15 cellular contexts compared by ENCODE assay signal in genomic region chr3:16357191-16357590, GRCh38.
DNase-seq lines count a peak whose midpoint lies in the region; ATAC-seq and TF ChIP-seq lines count a peak whose summit lies in the region.
"Had no signal": no experiment of that assay in that cellular context is flagged by ENCODE, and none has a peak within 500 bp of the region (broad histone marks: within the 10 kb centered on the region; RNA-seq: fewer than 3 reads in every experiment).

No MANE protein-coding gene starts in this region.

- H3F3A ChIP-seq in neural progenitor cell (ENCODE audit: low read depth), result no peaks in the 10 kb centered on the region

- no peak overlapping the region for H3K4me2 ChIP-seq in neural progenitor cell

- H3K9me3 ChIP-seq in neural progenitor cell (ENCODE audit: low read depth), result no peaks in the 10 kb centered on the region

- H3K27me3 ChIP-seq in neural progenitor cell, result no peaks in the 10 kb centered on the region

- H4K20me1 ChIP-seq in neural progenitor cell (ENCODE audit: low read depth), result no peaks in the 10 kb centered on the region

- DNase-seq in EH (ENCODE audit: low read depth), result peak; percentile 44
- peak; percentile 23 for DNase-seq in choroid plexus epithelial cell (ENCODE audit: low read depth)
- no peak for DNase-seq in neural progenitor cell (ENCODE audit: low spot score)
- no peak for DNase-seq in activated CD4-positive, alpha-beta memory T cell treated with anti-CD3 and anti-CD28 coated beads for 36 hours
- no peak for DNase-seq in KG1 (lab: John Stamatoyannopoulos, UW)
- no peak for DNase-seq in activated CD4-positive, alpha-beta T cell treated with anti-CD3 and anti-CD28 coated beads, Interleukin-2, amount 50 U/mL, for 4 hours
- DNase-seq: activated CD4-positive, alpha-beta T cell treated with anti-CD3 and anti-CD28 coated beads, Interleukin-2, amount 10 ng/mL, durations not matched to agents 7 days and 5 days; activated T-cell treated with anti-CD3 and anti-CD28 coated beads, Interleukin-2, amount 50 U/mL, for 1 hour; AML-193; islet precursor cell; NCI-H510A treated with DMSO at 0.1 percent for 48 hours; T-helper 9 cell had no signal

- no peak overlapping the region for H3K9ac ChIP-seq in neural progenitor cell

- peaks cover 26% of the 10 kb centered on the region for H3K4me1 Mint-ChIP-seq in neural progenitor cell
- peaks cover 18% of the 10 kb centered on the region for H3K4me1 Mint-ChIP-seq in activated CD4-positive, alpha-beta memory T cell treated with anti-CD3 and anti-CD28 coated beads for 36 hours (ENCODE audit: low read depth)

- intact Hi-C loops in activated CD4-positive, alpha-beta memory T cell treated with anti-CD3 and anti-CD28 coated beads for 36 hours (cut with micrococcal nuclease), result no loop called here

- no peak overlapping the region for H3K27ac ChIP-seq in neural progenitor cell

- TF ChIP-seq CTCF in choroid plexus epithelial cell (conservative IDR thresholded peaks at IDR 0.05; ENCODE audit: low read depth, low read length) (peak; percentile 35), neural progenitor cell (IDR thresholded peaks at IDR 0.05) (no peak)

- no peak overlapping the region for H3K4me3 Mint-ChIP-seq in neural progenitor cell
- H3K4me3 Mint-ChIP-seq in activated CD4-positive, alpha-beta memory T cell treated with anti-CD3 and anti-CD28 coated beads for 36 hours, result no peak overlapping the region
- H3K4me3 Mint-ChIP-seq: activated CD4-positive, alpha-beta T cell treated with anti-CD3 and anti-CD28 coated beads, Interleukin-2, amount 10 ng/mL, durations not matched to agents 7 days and 5 days had no signal

- H2AFZ ChIP-seq in neural progenitor cell (replicated peaks), result no peak overlapping the region

- no peaks in the 10 kb centered on the region for H3K79me2 ChIP-seq in neural progenitor cell (ENCODE audit: low read depth)

- peaks cover 9% of the 10 kb centered on the region for H3K36me3 Mint-ChIP-seq in neural progenitor cell
- H3K36me3 Mint-ChIP-seq in activated CD4-positive, alpha-beta memory T cell treated with anti-CD3 and anti-CD28 coated beads for 36 hours, result peaks cover 19% of the 10 kb centered on the region

- peaks cover 2% of the 10 kb centered on the region for H3K27me3 Mint-ChIP-seq in neural progenitor cell (ENCODE audit: insufficient read depth, low read depth)
- no peaks in the 10 kb centered on the region for H3K27me3 Mint-ChIP-seq in activated CD4-positive, alpha-beta memory T cell treated with anti-CD3 and anti-CD28 coated beads for 36 hours
- H3K27me3 Mint-ChIP-seq: activated CD4-positive, alpha-beta T cell treated with anti-CD3 and anti-CD28 coated beads, Interleukin-2, amount 10 ng/mL, durations not matched to agents 7 days and 5 days had no signal

- POLR2A ChIA-PET in activated CD4-positive, alpha-beta memory T cell treated with anti-CD3 and anti-CD28 coated beads for 36 hours (lab: Charles Lee), result interaction anchor here (0.6 kb wide), 1 partner anchor 1111 kb away, joined by 3 read pairs; no protein-coding TSS in a partner anchor

- H3K27ac Mint-ChIP-seq in neural progenitor cell, result peak overlapping the region; percentile 51
- no peak overlapping the region for H3K27ac Mint-ChIP-seq in activated CD4-positive, alpha-beta memory T cell treated with anti-CD3 and anti-CD28 coated beads for 36 hours

- H3K4me1 ChIP-seq in neural progenitor cell, result peaks cover 4% of the 10 kb centered on the region

- H3K9me3 Mint-ChIP-seq in neural progenitor cell, result no peaks in the 10 kb centered on the region
- no peaks in the 10 kb centered on the region for H3K9me3 Mint-ChIP-seq in activated CD4-positive, alpha-beta memory T cell treated with anti-CD3 and anti-CD28 coated beads for 36 hours
- H3K9me3 Mint-ChIP-seq: activated CD4-positive, alpha-beta T cell treated with anti-CD3 and anti-CD28 coated beads, Interleukin-2, amount 10 ng/mL, durations not matched to agents 7 days and 5 days; neural crest cell had no signal

- H3K4me3 ChIP-seq in choroid plexus epithelial cell (ENCODE audit: low read depth, low read length), result no peak overlapping the region
- no peak overlapping the region for H3K4me3 ChIP-seq in neural progenitor cell

- CTCF ChIA-PET in activated CD4-positive, alpha-beta memory T cell treated with anti-CD3 and anti-CD28 coated beads for 36 hours (lab: Charles Lee), result interaction anchor here (0.6 to 0.8 kb wide), 2 partner anchors 110 to 299 kb away, joined by 3 read pairs; no protein-coding TSS in a partner anchor

- no peaks in the 10 kb centered on the region for H3K36me3 ChIP-seq in neural progenitor cell

- ATAC-seq in SK-N-SH treated with all-trans-retinoic acid at 6 μM for 48 hours (0 out of 3 replicates have a peak, but pooled peaks have one; percentile 33), GM18502 (IDR thresholded peaks at IDR 0.05; ENCODE audit: poor library complexity, unreplicated experiment) (no peak)

TF ChIP-seq in SK-N-SH treated with all-trans-retinoic acid at 6 μM for 48 hours, 23 proteins besides CTCF, POLR2A, EP300 and RAD21:
- no peak for TF ChIP-seq ZNF8 (CRISPR knock-in tag; IDR thresholded peaks at IDR 0.05)
- no peak for TF ChIP-seq CSRNP3 (CRISPR knock-in tag; IDR thresholded peaks at IDR 0.05)

Comparison
In these comparisons a context has a peak if more than half of its experiments do, and no peak if none do; other contexts are left out.
1. DNase-seq: peak in EH (single experiment) and choroid plexus epithelial cell (single experiment); none in neural progenitor cell (single experiment), activated CD4-positive, alpha-beta memory T cell treated with anti-CD3 and anti-CD28 coated beads for 36 hours (single experiment), KG1 (single experiment) and activated CD4-positive, alpha-beta T cell treated with anti-CD3 and anti-CD28 coated beads, Interleukin-2, amount 50 U/mL, for 4 hours (0 of 2).